In the genomic region with DNA sequence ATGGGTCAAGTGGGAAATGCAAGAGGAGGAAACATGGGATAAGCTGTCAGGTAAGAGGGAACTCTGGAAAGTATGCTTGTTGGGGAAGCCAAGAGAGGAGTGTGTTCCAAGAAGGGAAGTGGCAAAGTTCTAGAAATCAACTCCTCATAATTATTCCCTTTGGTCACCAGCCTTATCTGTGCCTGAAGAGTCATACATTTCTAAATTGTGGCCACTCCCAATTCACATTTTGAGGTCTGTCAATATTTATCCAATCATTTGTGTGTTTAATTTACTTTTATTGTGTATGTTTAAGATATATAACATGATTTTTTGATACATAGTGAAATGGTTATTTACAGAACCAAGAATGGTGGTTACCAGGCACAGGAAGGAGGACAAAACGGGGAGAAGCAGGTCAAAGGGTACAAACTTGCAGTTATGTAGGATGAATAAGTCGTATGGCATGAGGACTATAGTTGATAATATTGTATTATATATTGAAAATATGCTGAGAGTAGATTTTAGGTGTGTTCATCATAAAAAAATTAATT, we compare ENCODE assay signal across 22 cellular contexts.
"Had no signal": no experiment of that assay in that cellular context is flagged by ENCODE, and none has a peak within 500 bp of the region (broad histone marks: within the 10 kb centered on the region; RNA-seq: fewer than 3 reads in every experiment).

No MANE protein-coding gene starts in this region.

- DNase-seq: IMR-90, Karpas-422, KG1, MM.1S, NCI-H1048, NCI-H1105, NCI-H1417, NCI-H1436 treated with DMSO at 0.1 percent for 48 hours, NCI-H1694, NCI-H187 treated with DMSO at 0.1 percent for 48 hours, NCI-H2029 treated with DMSO at 0.1 percent for 48 hours, NCI-H2171 treated with DMSO at 0.1 percent for 48 hours, NCI-H345, NCI-H446 treated with DMSO at 0.1 percent for 48 hours, NCI-H510A treated with DMSO at 0.1 percent for 48 hours, NCI-H526, NCI-H748 treated with DMSO at 0.1 percent for 48 hours, SHP77 had no signal

- H3K27ac ChIP-seq: RWPE1 had no signal

- ATAC-seq: HepG2, Panc1, SK-N-SH treated with all-trans-retinoic acid at 6 μM for 48 hours had no signal
